ENCODE assay signal across 10 cellular contexts in genomic region chr10:49379596-49380410, GRCh38. TPM values are rescaled to one million over a fixed set of nuclear protein-coding genes. Genes with fewer than 3 reads are reported as not detected.
DNase-seq lines count a peak whose midpoint lies in the region; ATAC-seq and TF ChIP-seq lines count a peak whose summit lies in the region.
"Had no signal": no experiment of that assay in that cellular context is flagged by ENCODE, and none has a peak within 500 bp of the region (broad histone marks: within the 10 kb centered on the region; RNA-seq: fewer than 3 reads in every experiment).

No MANE protein-coding gene starts in this region.

- H3K4me1 Mint-ChIP-seq in stimulated activated effector memory CD8-positive, alpha-beta T cell treated with anti-CD3 and anti-CD28 coated beads, Interleukin-12 subunit alpha, Interleukin-12 subunit beta, amount 100 ng/mL, for 72 hours = no peaks in the 10 kb centered on the region
- H3K4me1 Mint-ChIP-seq: brain had no signal

- H3K27ac ChIP-seq in RWPE1 (no peak overlapping the region), right atrium auricular region (no peak overlapping the region)

- ATAC-seq in stimulated activated effector memory CD8-positive, alpha-beta T cell treated with anti-CD3 and anti-CD28 coated beads, Interleukin-12 subunit alpha, Interleukin-12 subunit beta, amount 100 ng/mL, for 72 hours = no peak
- ATAC-seq in HG03159 (IDR thresholded peaks at IDR 0.05; ENCODE audit: unreplicated experiment) = no peak

- peak; percentile 53 for DNase-seq in 8988T
- no peak for DNase-seq in GM20000 (ENCODE audit: low spot score)
- DNase-seq in RWPE1 (ENCODE audit: low spot score) = peak; percentile 21
- DNase-seq in right atrium auricular region (ENCODE audit: low spot score) = no peak
- no peak for DNase-seq in stimulated activated effector memory CD8-positive, alpha-beta T cell treated with anti-CD3 and anti-CD28 coated beads, Interleukin-12 subunit alpha, Interleukin-12 subunit beta, amount 100 ng/mL, for 72 hours (ENCODE audit: low spot score in 2 of 2)
- no peak for DNase-seq in stimulated activated CD4-positive, alpha-beta T cell treated with anti-CD3 and anti-CD28 coated beads, Interleukin-4, amount 100 ng/mL, for 4 hours
- DNase-seq in mucosa of gallbladder (ENCODE audit: low spot score) = no peak

- H3K4me1 ChIP-seq in right atrium auricular region = no peaks in the 10 kb centered on the region

- H3K27me3 ChIP-seq in right atrium auricular region = no peaks in the 10 kb centered on the region

- H3K9me3 ChIP-seq in right atrium auricular region = no peaks in the 10 kb centered on the region

- no peaks in the 10 kb centered on the region for H3K36me3 ChIP-seq in right atrium auricular region

- no peaks in the 10 kb centered on the region for H3K9me3 Mint-ChIP-seq in stimulated activated effector memory CD8-positive, alpha-beta T cell treated with anti-CD3 and anti-CD28 coated beads, Interleukin-12 subunit alpha, Interleukin-12 subunit beta, amount 100 ng/mL, for 72 hours
- H3K9me3 Mint-ChIP-seq: brain had no signal

- no peak overlapping the region for H3K4me3 ChIP-seq in right atrium auricular region

- H3K4me3 Mint-ChIP-seq in stimulated activated effector memory CD8-positive, alpha-beta T cell treated with anti-CD3 and anti-CD28 coated beads, Interleukin-12 subunit alpha, Interleukin-12 subunit beta, amount 100 ng/mL, for 72 hours = no peak overlapping the region
- H3K4me3 Mint-ChIP-seq: brain had no signal

- no peak overlapping the region for H3K27ac Mint-ChIP-seq in stimulated activated effector memory CD8-positive, alpha-beta T cell treated with anti-CD3 and anti-CD28 coated beads, Interleukin-12 subunit alpha, Interleukin-12 subunit beta, amount 100 ng/mL, for 72 hours
- H3K27ac Mint-ChIP-seq: brain had no signal

- POLR2A ChIA-PET in RWPE1 (lab: Yijun Ruan, JAX; ENCODE audit: low non-redundant PET) = no interaction called here

- TF ChIP-seq CTCF in GM20000 (IDR thresholded peaks at IDR 0.05; ENCODE audit: extremely low read depth, missing control alignments) (peak; percentile 14), RWPE1 (conservative IDR thresholded peaks at IDR 0.05; ENCODE audit: low read depth) (no peak), right atrium auricular region (IDR thresholded peaks at IDR 0.05) (peak; percentile 9 to 14)

- H3K36me3 Mint-ChIP-seq in stimulated activated effector memory CD8-positive, alpha-beta T cell treated with anti-CD3 and anti-CD28 coated beads, Interleukin-12 subunit alpha, Interleukin-12 subunit beta, amount 100 ng/mL, for 72 hours = no peaks in the 10 kb centered on the region
- H3K36me3 Mint-ChIP-seq: brain had no signal

- CTCF ChIA-PET in RWPE1 (lab: Yijun Ruan, JAX) = no interaction called here

RNA-seq across cellular contexts. Expression of gene DRGX, which starts 16.1 kb away (rescaled TPM):
- total RNA-seq in right atrium auricular region (not detected), mucosa of gallbladder (not detected)
- total RNA-seq: mononuclear cell had no signal

Comparison
In these comparisons a context has a peak if more than half of its experiments do, and no peak if none do; other contexts are left out.
1. DNase-seq: peak in 8988T (single experiment) and RWPE1 (single experiment); none in GM20000 (single experiment), right atrium auricular region (single experiment), stimulated activated effector memory CD8-positive, alpha-beta T cell treated with anti-CD3 and anti-CD28 coated beads, Interleukin-12 subunit alpha, Interleukin-12 subunit beta, amount 100 ng/mL, for 72 hours (0 of 2), stimulated activated CD4-positive, alpha-beta T cell treated with anti-CD3 and anti-CD28 coated beads, Interleukin-4, amount 100 ng/mL, for 4 hours (0 of 2) and mucosa of gallbladder (single experiment).